In the genomic region with DNA sequence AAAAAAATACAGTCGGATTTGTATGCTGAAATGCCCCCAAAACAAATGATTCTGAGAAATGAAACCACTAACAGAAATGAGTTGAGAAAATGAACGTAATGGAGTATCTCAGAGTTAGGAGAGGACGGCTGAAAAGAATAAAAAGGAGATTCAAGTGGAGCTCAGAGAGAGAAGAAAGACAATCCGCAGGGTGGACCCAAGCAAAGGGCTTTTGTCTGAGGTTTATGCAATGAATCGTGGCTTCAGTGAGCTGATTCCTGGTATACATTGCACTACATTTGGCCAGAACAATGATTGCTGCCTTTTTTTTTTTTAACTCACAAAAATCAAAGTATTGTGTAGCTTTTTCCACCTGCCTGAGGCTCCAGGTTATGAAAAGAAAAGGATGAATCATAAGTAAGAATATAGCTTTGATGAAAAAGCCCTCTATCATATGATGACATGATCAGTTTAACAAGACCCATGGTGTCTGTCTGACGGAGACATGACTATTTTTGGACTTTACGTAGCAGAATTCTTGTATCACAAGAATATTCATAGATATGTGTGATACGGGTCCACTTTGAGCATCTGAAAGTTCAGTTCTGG, we compare ENCODE assay signal across 27 cellular contexts. TPM values are rescaled to one million over a fixed set of nuclear protein-coding genes. Genes with fewer than 3 reads are reported as not detected.
A peak's percentile ranks its signal among the peaks of the same experiment; 100 is the strongest.
DNase-seq lines count a peak whose midpoint lies in the region; ATAC-seq and TF ChIP-seq lines count a peak whose summit lies in the region.
"Had no signal": no experiment of that assay in that cellular context is flagged by ENCODE, and none has a peak within 500 bp of the region (broad histone marks: within the 10 kb centered on the region; RNA-seq: fewer than 3 reads in every experiment).

No MANE protein-coding gene starts in this region.

- H3K27ac Mint-ChIP-seq in activated CD4-positive, alpha-beta T cell treated with anti-CD3 and anti-CD28 coated beads for 36 hours, result peak overlapping the region; percentile 15
- H3K27ac Mint-ChIP-seq: activated CD4-positive, alpha-beta memory T cell treated with anti-CD3 and anti-CD28 coated beads, Interleukin-2, amount 10 ng/mL, durations not matched to agents 7 days and 5 days; B cell; HFFc6 had no signal

- peaks cover 5% of the 10 kb centered on the region for H3K36me3 Mint-ChIP-seq in activated CD4-positive, alpha-beta T cell treated with anti-CD3 and anti-CD28 coated beads for 36 hours (ENCODE audit: low read depth)

- CTCF ChIA-PET in activated CD4-positive, alpha-beta T cell treated with anti-CD3 and anti-CD28 coated beads for 36 hours (lab: Charles Lee), result interaction anchor here (0.6 to 2.1 kb wide), 5 partner anchors 12 to 379 kb away, joined by 3 to 10 read pairs (median 3); a partner anchor contains a TSS

- H3K4me3 ChIP-seq in epithelial cell of esophagus (ENCODE audit: low read length), result no peak overlapping the region
- H3K4me3 ChIP-seq: hepatocyte, mucosa of descending colon, skin epidermis, tibial artery had no signal

- H3K4me3 Mint-ChIP-seq in activated CD4-positive, alpha-beta T cell treated with anti-CD3 and anti-CD28 coated beads for 36 hours, result no peak overlapping the region
- H3K4me3 Mint-ChIP-seq: activated CD4-positive, alpha-beta memory T cell treated with anti-CD3 and anti-CD28 coated beads, Interleukin-2, amount 10 ng/mL, durations not matched to agents 7 days and 5 days; B cell; HFFc6 had no signal

- H3K27me3 Mint-ChIP-seq in activated CD4-positive, alpha-beta T cell treated with anti-CD3 and anti-CD28 coated beads for 36 hours, result no peaks in the 10 kb centered on the region

- TF ChIP-seq CTCF in epithelial cell of esophagus (IDR thresholded peaks at IDR 0.05; ENCODE audit: insufficient read depth, low read depth, low read length, missing control alignments), result no peak

- no peak for ATAC-seq in activated CD4-positive, alpha-beta T cell treated with anti-CD3 and anti-CD28 coated beads for 36 hours
- no peak for ATAC-seq in SK-N-SH treated with all-trans-retinoic acid at 6 μM for 48 hours
- ATAC-seq: foreskin keratinocyte, mucosa of descending colon had no signal

- no peaks in the 10 kb centered on the region for H3K9me3 Mint-ChIP-seq in activated CD4-positive, alpha-beta T cell treated with anti-CD3 and anti-CD28 coated beads for 36 hours (ENCODE audit: low read depth)
- H3K9me3 Mint-ChIP-seq: activated CD4-positive, alpha-beta memory T cell treated with anti-CD3 and anti-CD28 coated beads, Interleukin-2, amount 10 ng/mL, durations not matched to agents 7 days and 5 days; HFFc6 had no signal

- DNase-seq in activated CD4-positive, alpha-beta T cell treated with anti-CD3 and anti-CD28 coated beads for 36 hours, result no peak
- no peak for DNase-seq in activated CD4-positive, alpha-beta T cell treated with anti-CD3 and anti-CD28 coated beads, Interleukin-2, amount 50 U/mL, for 4 hours
- DNase-seq in NCI-H2227 (lab: John Stamatoyannopoulos, UW; ENCODE audit: unreplicated experiment) (peak; percentile 27), epithelial cell of esophagus (ENCODE audit: low read depth) (peak; percentile 34), superior temporal gyrus (ENCODE audit: extremely low spot score) (peak; percentile 59), inferior parietal cortex (ENCODE audit: extremely low spot score) (no peak), GM03348 (ENCODE audit: low spot score) (no peak)
- DNase-seq: activated CD4-positive, alpha-beta memory T cell treated with anti-CD3 and anti-CD28 coated beads, Interleukin-2, amount 10 ng/mL, durations not matched to agents 7 days and 5 days; activated naive CD4-positive, alpha-beta T cell treated with Interleukin-2 at 50 U/mL for 16 hours; amygdala; central memory CD4-positive, alpha-beta T cell; HFFc6; mucosa of descending colon; NCI-H1092; NCI-H2029 treated with DMSO at 0.1 percent for 48 hours; NCI-H524 treated with DMSO at 0.1 percent for 48 hours; RPMI8226; stimulated activated CD4-positive, alpha-beta T cell treated with anti-CD3 and anti-CD28 coated beads, Interleukin-2, amount 100 ng/mL, for 24 hours; stimulated activated naive CD4-positive, alpha-beta T cell treated with Interleukin-2 at 50 U/mL for 16 hours; tibial artery; WERI-Rb-1 had no signal

- POLR2A ChIA-PET in activated CD4-positive, alpha-beta T cell treated with anti-CD3 and anti-CD28 coated beads for 36 hours (lab: Charles Lee), result interaction anchor here (0.6 kb wide), 2 partner anchors 80 to 117 kb away, joined by 3 to 9 read pairs; no protein-coding TSS in a partner anchor

- H3K4me1 Mint-ChIP-seq in activated CD4-positive, alpha-beta T cell treated with anti-CD3 and anti-CD28 coated beads for 36 hours, result peaks cover 9% of the 10 kb centered on the region

- intact Hi-C loops in activated CD4-positive, alpha-beta T cell treated with anti-CD3 and anti-CD28 coated beads for 36 hours (cut with DNase I, micrococcal nuclease), result loop anchor here in 1 of 2 experiments (10.0 kb wide), 1 partner anchor 428 kb away; a partner anchor contains a TSS

TF ChIP-seq in SK-N-SH treated with all-trans-retinoic acid at 6 μM for 48 hours, 23 proteins besides CTCF, POLR2A, EP300 and RAD21 (continues in another document):
- TF ChIP-seq ZFP30 (CRISPR knock-in tag; IDR thresholded peaks at IDR 0.05) (no peak), TOX (CRISPR knock-in tag; IDR thresholded peaks at IDR 0.05; ENCODE audit: borderline replicate concordance) (no peak), BACH2 (CRISPR knock-in tag; IDR thresholded peaks at IDR 0.05; ENCODE audit: borderline replicate concordance) (no peak), TCF4 (CRISPR knock-in tag; IDR thresholded peaks at IDR 0.05; ENCODE audit: borderline replicate concordance) (no peak)
- TF ChIP-seq, protein P1, sequence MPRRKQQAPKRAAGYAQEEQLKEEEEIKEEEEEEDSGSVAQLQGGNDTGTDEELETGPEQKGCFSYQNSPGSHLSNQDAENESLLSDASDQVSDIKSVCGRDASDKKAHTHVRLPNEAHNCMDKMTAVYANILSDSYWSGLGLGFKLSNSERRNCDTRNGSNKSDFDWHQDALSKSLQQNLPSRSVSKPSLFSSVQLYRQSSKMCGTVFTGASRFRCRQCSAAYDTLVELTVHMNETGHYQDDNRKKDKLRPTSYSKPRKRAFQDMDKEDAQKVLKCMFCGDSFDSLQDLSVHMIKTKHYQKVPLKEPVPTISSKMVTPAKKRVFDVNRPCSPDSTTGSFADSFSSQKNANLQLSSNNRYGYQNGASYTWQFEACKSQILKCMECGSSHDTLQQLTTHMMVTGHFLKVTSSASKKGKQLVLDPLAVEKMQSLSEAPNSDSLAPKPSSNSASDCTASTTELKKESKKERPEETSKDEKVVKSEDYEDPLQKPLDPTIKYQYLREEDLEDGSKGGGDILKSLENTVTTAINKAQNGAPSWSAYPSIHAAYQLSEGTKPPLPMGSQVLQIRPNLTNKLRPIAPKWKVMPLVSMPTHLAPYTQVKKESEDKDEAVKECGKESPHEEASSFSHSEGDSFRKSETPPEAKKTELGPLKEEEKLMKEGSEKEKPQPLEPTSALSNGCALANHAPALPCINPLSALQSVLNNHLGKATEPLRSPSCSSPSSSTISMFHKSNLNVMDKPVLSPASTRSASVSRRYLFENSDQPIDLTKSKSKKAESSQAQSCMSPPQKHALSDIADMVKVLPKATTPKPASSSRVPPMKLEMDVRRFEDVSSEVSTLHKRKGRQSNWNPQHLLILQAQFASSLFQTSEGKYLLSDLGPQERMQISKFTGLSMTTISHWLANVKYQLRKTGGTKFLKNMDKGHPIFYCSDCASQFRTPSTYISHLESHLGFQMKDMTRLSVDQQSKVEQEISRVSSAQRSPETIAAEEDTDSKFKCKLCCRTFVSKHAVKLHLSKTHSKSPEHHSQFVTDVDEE (CRISPR knock-in tag; IDR thresholded peaks at IDR 0.05), result no peak
- TF ChIP-seq, protein P2, sequence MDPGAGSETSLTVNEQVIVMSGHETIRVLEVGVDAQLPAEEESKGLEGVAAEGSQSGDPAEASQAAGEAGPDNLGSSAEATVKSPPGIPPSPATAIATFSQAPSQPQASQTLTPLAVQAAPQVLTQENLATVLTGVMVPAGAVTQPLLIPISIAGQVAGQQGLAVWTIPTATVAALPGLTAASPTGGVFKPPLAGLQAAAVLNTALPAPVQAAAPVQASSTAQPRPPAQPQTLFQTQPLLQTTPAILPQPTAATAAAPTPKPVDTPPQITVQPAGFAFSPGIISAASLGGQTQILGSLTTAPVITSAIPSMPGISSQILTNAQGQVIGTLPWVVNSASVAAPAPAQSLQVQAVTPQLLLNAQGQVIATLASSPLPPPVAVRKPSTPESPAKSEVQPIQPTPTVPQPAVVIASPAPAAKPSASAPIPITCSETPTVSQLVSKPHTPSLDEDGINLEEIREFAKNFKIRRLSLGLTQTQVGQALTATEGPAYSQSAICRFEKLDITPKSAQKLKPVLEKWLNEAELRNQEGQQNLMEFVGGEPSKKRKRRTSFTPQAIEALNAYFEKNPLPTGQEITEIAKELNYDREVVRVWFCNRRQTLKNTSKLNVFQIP (CRISPR knock-in tag; IDR thresholded peaks at IDR 0.05; ENCODE audit: borderline replicate concordance, low read depth), result no peak
- TF ChIP-seq, protein P3, sequence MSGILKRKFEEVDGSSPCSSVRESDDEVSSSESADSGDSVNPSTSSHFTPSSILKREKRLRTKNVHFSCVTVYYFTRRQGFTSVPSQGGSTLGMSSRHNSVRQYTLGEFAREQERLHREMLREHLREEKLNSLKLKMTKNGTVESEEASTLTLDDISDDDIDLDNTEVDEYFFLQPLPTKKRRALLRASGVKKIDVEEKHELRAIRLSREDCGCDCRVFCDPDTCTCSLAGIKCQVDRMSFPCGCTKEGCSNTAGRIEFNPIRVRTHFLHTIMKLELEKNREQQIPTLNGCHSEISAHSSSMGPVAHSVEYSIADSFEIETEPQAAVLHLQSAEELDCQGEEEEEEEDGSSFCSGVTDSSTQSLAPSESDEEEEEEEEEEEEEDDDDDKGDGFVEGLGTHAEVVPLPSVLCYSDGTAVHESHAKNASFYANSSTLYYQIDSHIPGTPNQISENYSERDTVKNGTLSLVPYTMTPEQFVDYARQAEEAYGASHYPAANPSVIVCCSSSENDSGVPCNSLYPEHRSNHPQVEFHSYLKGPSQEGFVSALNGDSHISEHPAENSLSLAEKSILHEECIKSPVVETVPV (CRISPR knock-in tag; IDR thresholded peaks at IDR 0.05), result no peak

RNA-seq across cellular contexts. Expression of a gene that starts 4.4 kb away (rescaled TPM):
- total RNA-seq in activated CD4-positive, alpha-beta T cell treated with anti-CD3 and anti-CD28 coated beads for 36 hours, result 10 to 100 TPM; 12.2 to 14.3 TPM

RNA-seq across cellular contexts. Expression of a gene that starts 23.8 kb away (rescaled TPM):
- under 1 TPM; 0.18 to 0.21 TPM for total RNA-seq in activated CD4-positive, alpha-beta T cell treated with anti-CD3 and anti-CD28 coated beads for 36 hours
- total RNA-seq: LHCN-M2 had no signal

Comparison
In these comparisons a context has a peak if more than half of its experiments do, and no peak if none do; other contexts are left out.
1. DNase-seq: peak in NCI-H2227 (single experiment), epithelial cell of esophagus (single experiment) and superior temporal gyrus (single experiment); none in activated CD4-positive, alpha-beta T cell treated with anti-CD3 and anti-CD28 coated beads for 36 hours (single experiment), activated CD4-positive, alpha-beta T cell treated with anti-CD3 and anti-CD28 coated beads, Interleukin-2, amount 50 U/mL, for 4 hours (0 of 2), inferior parietal cortex (single experiment) and GM03348 (single experiment).